ENCODE assay signal across 1 cellular context in the genomic region with DNA sequence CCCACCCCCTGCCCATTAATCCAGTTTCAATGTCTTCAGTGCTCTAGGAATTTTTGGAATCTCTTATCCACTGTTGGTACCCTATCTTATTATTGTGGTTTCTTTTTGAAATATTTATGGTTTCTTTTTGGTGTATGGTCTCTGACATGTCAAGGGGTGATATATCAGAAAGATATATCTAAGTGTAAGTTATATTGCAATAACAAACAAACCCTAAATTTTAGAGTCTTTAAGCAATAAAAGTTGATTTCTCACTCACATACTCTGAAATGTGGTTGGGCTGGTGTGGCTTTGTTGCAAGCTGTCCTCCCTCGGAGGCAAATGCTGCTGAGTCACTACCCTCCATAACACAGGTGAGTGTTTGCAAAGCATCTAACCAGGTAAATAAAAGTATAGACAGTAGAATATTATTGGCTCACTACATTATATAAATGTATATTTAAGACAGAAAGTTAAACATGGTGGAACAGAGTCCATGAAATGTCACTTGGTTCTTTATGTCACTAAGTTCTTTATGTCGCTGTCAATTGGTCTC.
TF ChIP-seq lines count a peak whose summit lies in the region.

No MANE protein-coding gene starts in this region.

TF ChIP-seq in GM23338, 12 proteins besides CTCF, POLR2A, EP300 and RAD21 (continued from another document):
- TF ChIP-seq, protein P1, sequence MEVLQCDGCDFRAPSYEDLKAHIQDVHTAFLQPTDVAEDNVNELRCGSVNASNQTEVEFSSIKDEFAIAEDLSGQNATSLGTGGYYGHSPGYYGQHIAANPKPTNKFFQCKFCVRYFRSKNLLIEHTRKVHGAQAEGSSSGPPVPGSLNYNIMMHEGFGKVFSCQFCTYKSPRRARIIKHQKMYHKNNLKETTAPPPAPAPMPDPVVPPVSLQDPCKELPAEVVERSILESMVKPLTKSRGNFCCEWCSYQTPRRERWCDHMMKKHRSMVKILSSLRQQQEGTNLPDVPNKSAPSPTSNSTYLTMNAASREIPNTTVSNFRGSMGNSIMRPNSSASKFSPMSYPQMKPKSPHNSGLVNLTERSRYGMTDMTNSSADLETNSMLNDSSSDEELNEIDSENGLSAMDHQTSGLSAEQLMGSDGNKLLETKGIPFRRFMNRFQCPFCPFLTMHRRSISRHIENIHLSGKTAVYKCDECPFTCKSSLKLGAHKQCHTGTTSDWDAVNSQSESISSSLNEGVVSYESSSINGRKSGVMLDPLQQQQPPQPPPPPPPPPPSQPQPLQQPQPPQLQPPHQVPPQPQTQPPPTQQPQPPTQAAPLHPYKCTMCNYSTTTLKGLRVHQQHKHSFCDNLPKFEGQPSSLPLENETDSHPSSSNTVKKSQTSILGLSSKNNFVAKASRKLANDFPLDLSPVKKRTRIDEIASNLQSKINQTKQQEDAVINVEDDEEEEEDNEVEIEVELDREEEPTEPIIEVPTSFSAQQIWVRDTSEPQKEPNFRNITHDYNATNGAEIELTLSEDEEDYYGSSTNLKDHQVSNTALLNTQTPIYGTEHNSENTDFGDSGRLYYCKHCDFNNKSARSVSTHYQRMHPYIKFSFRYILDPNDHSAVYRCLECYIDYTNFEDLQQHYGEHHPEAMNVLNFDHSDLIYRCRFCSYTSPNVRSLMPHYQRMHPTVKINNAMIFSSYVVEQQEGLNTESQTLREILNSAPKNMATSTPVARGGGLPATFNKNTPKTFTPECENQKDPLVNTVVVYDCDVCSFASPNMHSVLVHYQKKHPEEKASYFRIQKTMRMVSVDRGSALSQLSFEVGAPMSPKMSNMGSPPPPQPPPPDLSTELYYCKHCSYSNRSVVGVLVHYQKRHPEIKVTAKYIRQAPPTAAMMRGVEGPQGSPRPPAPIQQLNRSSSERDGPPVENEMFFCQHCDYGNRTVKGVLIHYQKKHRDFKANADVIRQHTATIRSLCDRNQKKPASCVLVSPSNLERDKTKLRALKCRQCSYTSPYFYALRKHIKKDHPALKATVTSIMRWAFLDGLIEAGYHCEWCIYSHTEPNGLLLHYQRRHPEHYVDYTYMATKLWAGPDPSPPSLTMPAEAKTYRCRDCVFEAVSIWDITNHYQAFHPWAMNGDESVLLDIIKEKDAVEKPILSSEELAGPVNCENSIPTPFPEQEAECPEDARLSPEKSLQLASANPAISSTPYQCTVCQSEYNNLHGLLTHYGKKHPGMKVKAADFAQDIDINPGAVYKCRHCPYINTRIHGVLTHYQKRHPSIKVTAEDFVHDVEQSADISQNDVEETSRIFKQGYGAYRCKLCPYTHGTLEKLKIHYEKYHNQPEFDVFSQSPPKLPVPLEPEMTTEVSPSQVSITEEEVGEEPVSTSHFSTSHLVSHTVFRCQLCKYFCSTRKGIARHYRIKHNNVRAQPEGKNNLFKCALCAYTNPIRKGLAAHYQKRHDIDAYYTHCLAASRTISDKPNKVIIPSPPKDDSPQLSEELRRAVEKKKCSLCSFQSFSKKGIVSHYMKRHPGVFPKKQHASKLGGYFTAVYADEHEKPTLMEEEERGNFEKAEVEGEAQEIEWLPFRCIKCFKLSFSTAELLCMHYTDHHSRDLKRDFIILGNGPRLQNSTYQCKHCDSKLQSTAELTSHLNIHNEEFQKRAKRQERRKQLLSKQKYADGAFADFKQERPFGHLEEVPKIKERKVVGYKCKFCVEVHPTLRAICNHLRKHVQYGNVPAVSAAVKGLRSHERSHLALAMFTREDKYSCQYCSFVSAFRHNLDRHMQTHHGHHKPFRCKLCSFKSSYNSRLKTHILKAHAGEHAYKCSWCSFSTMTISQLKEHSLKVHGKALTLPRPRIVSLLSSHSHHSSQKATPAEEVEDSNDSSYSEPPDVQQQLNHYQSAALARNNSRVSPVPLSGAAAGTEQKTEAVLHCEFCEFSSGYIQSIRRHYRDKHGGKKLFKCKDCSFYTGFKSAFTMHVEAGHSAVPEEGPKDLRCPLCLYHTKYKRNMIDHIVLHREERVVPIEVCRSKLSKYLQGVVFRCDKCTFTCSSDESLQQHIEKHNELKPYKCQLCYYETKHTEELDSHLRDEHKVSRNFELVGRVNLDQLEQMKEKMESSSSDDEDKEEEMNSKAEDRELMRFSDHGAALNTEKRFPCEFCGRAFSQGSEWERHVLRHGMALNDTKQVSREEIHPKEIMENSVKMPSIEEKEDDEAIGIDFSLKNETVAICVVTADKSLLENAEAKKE (CRISPR knock-in tag; IDR thresholded peaks at IDR 0.05), result no peak
- TF ChIP-seq POLR2AphosphoS5 (IDR thresholded peaks at IDR 0.05; ENCODE audit: low read depth), result no peak
- no peak for TF ChIP-seq JUNB (IDR thresholded peaks at IDR 0.05; ENCODE audit: unreplicated experiment)
- TF ChIP-seq, protein P2, sequence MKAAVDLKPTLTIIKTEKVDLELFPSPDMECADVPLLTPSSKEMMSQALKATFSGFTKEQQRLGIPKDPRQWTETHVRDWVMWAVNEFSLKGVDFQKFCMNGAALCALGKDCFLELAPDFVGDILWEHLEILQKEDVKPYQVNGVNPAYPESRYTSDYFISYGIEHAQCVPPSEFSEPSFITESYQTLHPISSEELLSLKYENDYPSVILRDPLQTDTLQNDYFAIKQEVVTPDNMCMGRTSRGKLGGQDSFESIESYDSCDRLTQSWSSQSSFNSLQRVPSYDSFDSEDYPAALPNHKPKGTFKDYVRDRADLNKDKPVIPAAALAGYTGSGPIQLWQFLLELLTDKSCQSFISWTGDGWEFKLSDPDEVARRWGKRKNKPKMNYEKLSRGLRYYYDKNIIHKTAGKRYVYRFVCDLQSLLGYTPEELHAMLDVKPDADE (IDR thresholded peaks at IDR 0.05), result no peak
- TF ChIP-seq, protein P3, sequence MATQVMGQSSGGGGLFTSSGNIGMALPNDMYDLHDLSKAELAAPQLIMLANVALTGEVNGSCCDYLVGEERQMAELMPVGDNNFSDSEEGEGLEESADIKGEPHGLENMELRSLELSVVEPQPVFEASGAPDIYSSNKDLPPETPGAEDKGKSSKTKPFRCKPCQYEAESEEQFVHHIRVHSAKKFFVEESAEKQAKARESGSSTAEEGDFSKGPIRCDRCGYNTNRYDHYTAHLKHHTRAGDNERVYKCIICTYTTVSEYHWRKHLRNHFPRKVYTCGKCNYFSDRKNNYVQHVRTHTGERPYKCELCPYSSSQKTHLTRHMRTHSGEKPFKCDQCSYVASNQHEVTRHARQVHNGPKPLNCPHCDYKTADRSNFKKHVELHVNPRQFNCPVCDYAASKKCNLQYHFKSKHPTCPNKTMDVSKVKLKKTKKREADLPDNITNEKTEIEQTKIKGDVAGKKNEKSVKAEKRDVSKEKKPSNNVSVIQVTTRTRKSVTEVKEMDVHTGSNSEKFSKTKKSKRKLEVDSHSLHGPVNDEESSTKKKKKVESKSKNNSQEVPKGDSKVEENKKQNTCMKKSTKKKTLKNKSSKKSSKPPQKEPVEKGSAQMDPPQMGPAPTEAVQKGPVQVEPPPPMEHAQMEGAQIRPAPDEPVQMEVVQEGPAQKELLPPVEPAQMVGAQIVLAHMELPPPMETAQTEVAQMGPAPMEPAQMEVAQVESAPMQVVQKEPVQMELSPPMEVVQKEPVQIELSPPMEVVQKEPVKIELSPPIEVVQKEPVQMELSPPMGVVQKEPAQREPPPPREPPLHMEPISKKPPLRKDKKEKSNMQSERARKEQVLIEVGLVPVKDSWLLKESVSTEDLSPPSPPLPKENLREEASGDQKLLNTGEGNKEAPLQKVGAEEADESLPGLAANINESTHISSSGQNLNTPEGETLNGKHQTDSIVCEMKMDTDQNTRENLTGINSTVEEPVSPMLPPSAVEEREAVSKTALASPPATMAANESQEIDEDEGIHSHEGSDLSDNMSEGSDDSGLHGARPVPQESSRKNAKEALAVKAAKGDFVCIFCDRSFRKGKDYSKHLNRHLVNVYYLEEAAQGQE (IDR thresholded peaks at IDR 0.05; ENCODE audit: unreplicated experiment), result no peak
